In the genomic region with DNA sequence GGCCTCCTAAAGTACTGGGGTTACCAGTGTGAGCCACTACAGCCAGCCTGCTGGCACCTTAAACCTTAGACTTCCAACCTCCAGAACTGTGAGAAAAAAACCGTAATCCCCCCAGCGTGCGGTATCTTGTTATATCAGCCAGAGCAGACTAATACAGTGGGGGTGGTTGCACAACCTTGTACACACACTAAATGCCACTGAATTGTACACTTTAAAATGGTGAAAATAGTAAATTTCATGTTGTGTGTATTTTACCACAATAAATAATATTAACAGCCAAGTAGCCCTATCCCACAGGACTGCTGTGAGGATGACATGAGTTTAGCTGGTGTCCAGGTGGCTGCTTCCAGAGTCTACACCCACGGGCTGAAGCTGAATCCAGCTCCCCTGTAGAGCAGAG, we compare ENCODE assay signal across 25 cellular contexts. TPM values are rescaled to one million over a fixed set of nuclear protein-coding genes. Genes with fewer than 3 reads are reported as not detected.
DNase-seq lines count a peak whose midpoint lies in the region; ATAC-seq and TF ChIP-seq lines count a peak whose summit lies in the region.
"Had no signal": no experiment of that assay in that cellular context is flagged by ENCODE, and none has a peak within 500 bp of the region (broad histone marks: within the 10 kb centered on the region; RNA-seq: fewer than 3 reads in every experiment).

No MANE protein-coding gene starts in this region.

- H3K27ac ChIP-seq in upper lobe of right lung = no peak overlapping the region
- H3K27ac ChIP-seq: 22Rv1, A549, C4-2B, HL-60 had no signal

- H3K4me1 Mint-ChIP-seq in chondrocyte (ENCODE audit: low read depth) = peaks cover 8% of the 10 kb centered on the region
- H3K4me1 Mint-ChIP-seq: CD4-positive, alpha-beta memory T cell had no signal

- H3K4me1 ChIP-seq in upper lobe of right lung (no peaks in the 10 kb centered on the region), mucosa of descending colon (ENCODE audit: low read depth) (no peaks in the 10 kb centered on the region)
- H3K4me1 ChIP-seq: A549 had no signal

- ATAC-seq in upper lobe of right lung = no peak
- no peak for ATAC-seq in mucosa of descending colon
- ATAC-seq: A549, GM12878, HCT116 had no signal

- no peaks in the 10 kb centered on the region for H3K27me3 ChIP-seq in upper lobe of right lung

- H3K36me3 ChIP-seq in upper lobe of right lung = no peaks in the 10 kb centered on the region
- H3K36me3 ChIP-seq in mucosa of descending colon (ENCODE audit: low read depth) = no peaks in the 10 kb centered on the region

- H3K9me3 Mint-ChIP-seq in chondrocyte (ENCODE audit: low read depth) = peaks cover 4% of the 10 kb centered on the region
- H3K9me3 Mint-ChIP-seq: CD4-positive, alpha-beta memory T cell; HFFc6 had no signal

- DNase-seq in activated effector memory CD4-positive, alpha-beta T cell treated with anti-CD3 and anti-CD28 coated beads, Interleukin-2, amount 50 U/mL, for 16 hours = peak; percentile 17
- DNase-seq in activated effector memory CD4-positive, alpha-beta T cell treated with Interleukin-2 at 50 U/mL for 16 hours = no peak
- DNase-seq in chondrocyte (ENCODE audit: low spot score) (peak; percentile 2), mesenteric fat pad (ENCODE audit: low spot score) (peak; percentile 8), upper lobe of right lung (peak; percentile 3), mucosa of descending colon (no peak), occipital lobe (lab: John Stamatoyannopoulos, UW) (no peak), COR-L47 (lab: John Stamatoyannopoulos, UW) (no peak)
- DNase-seq: AML-193; Calu3; CD4-positive, alpha-beta memory T cell; DMS 273 treated with DMSO at 0.1 percent for 48 hours; DMS53; DND-41; EL; GOT3; H7; HFFc6; IMR-90 had no signal

- H3K27ac Mint-ChIP-seq in chondrocyte (ENCODE audit: unreplicated experiment) = no peak overlapping the region
- H3K27ac Mint-ChIP-seq: HFFc6 had no signal

- peaks cover 3% of the 10 kb centered on the region for H3K36me3 Mint-ChIP-seq in chondrocyte (ENCODE audit: low read depth)

- H3K9me3 ChIP-seq in upper lobe of right lung = no peaks in the 10 kb centered on the region
- H3K9me3 ChIP-seq in mucosa of descending colon = no peaks in the 10 kb centered on the region
- H3K9me3 ChIP-seq: A549 had no signal

- TF ChIP-seq CTCF in chondrocyte (IDR thresholded peaks at IDR 0.05) (no peak), upper lobe of right lung (IDR thresholded peaks at IDR 0.05) (no peak), mucosa of descending colon (IDR thresholded peaks at IDR 0.05) (no peak)

- H3K4me3 Mint-ChIP-seq in chondrocyte (ENCODE audit: unreplicated experiment) = no peak overlapping the region
- H3K4me3 Mint-ChIP-seq: CD4-positive, alpha-beta memory T cell; HFFc6 had no signal

- intact Hi-C loops in upper lobe of right lung (cut with DNase I) (no loop called here), mucosa of descending colon (cut with DNase I, micrococcal nuclease) (no loop called here)

- H3K4me3 ChIP-seq in upper lobe of right lung (no peak overlapping the region), mucosa of descending colon (no peak overlapping the region)
- H3K4me3 ChIP-seq: A549, GM12878 had no signal

- no peaks in the 10 kb centered on the region for H3K27me3 Mint-ChIP-seq in chondrocyte (ENCODE audit: low read depth)
- H3K27me3 Mint-ChIP-seq: CD4-positive, alpha-beta memory T cell had no signal

RNA-seq across cellular contexts. Expression of a gene that starts 38.8 kb away (rescaled TPM):
- total RNA-seq in chondrocyte (4.3 to 6.4 TPM (median 5.2 TPM) in 3 replicates), mesenteric fat pad (3.8 TPM), upper lobe of right lung (5.6 TPM), mucosa of descending colon (1 to 10 TPM; 3.5 to 8.9 (median 8.4) TPM), occipital lobe (8.4 TPM)

RNA-seq across cellular contexts. Expression of a gene that starts 38.9 kb away (rescaled TPM):
- 6.3 to 9.5 TPM (median 6.6 TPM) in 3 replicates for total RNA-seq in chondrocyte
- 18.2 TPM for total RNA-seq in mesenteric fat pad
- 13.3 TPM for total RNA-seq in upper lobe of right lung
- 10 to 100 TPM in 1 of 3 donors, 1 to 10 TPM in 2; 5.2 to 12.9 (median 8.2) TPM for total RNA-seq in mucosa of descending colon
- 9.4 TPM for total RNA-seq in occipital lobe

RNA-seq across cellular contexts. Expression of a gene that starts 58.1 kb away (rescaled TPM):
- total RNA-seq in chondrocyte (0.42 TPM in 1 of 3 replicates, not detected in the others), mesenteric fat pad (0.16 TPM), upper lobe of right lung (1.5 TPM), mucosa of descending colon (1 to 10 TPM; 1.2 to 7.9 (median 3.3) TPM), occipital lobe (218 TPM)
- total RNA-seq: Calu3 had no signal

Comparison
In these comparisons a context has a peak if more than half of its experiments do, and no peak if none do; other contexts are left out.
1. DNase-seq: peak in activated effector memory CD4-positive, alpha-beta T cell treated with anti-CD3 and anti-CD28 coated beads, Interleukin-2, amount 50 U/mL, for 16 hours (single experiment), chondrocyte (single experiment), mesenteric fat pad (single experiment) and upper lobe of right lung (single experiment); none in activated effector memory CD4-positive, alpha-beta T cell treated with Interleukin-2 at 50 U/mL for 16 hours (single experiment), mucosa of descending colon (0 of 3), occipital lobe (single experiment) and COR-L47 (single experiment).
2. RNA of a gene that starts 58.1 kb away (total RNA-seq): 218 TPM in occipital lobe (single experiment); 1.2 to 7.9 TPM in mucosa of descending colon, 1.5 TPM in upper lobe of right lung (single experiment), 0.42 TPM in chondrocyte and 0.16 TPM in mesenteric fat pad (single experiment); every median in the first group is over 10 times any median in the second.